13 cellular contexts compared by ENCODE assay signal in genomic region chr6:73513496-73513854, GRCh38. TPM values are rescaled to one million over a fixed set of nuclear protein-coding genes. Genes with fewer than 3 reads are reported as not detected.
DNase-seq lines count a peak whose midpoint lies in the region; ATAC-seq and TF ChIP-seq lines count a peak whose summit lies in the region.
"Had no signal": no experiment of that assay in that cellular context is flagged by ENCODE, and none has a peak within 500 bp of the region (broad histone marks: within the 10 kb centered on the region; RNA-seq: fewer than 3 reads in every experiment).

No MANE protein-coding gene starts in this region.

- POLR2A ChIA-PET in MCF 10A (lab: Yijun Ruan, JAX) (interaction anchor here (0.5 to 12.5 kb wide), 22 partner anchors 8 to 183 kb away, joined by 3 to 196 read pairs (median 5); partner anchors contain the start of genes CD109, EEF1A1, MTO1 and SLC17A5), PC-9 (lab: Charles Lee; ENCODE audit: unreplicated experiment) (interaction anchor here (0.6 to 1.5 kb wide), 11 partner anchors 10 to 139 kb away, joined by 3 to 13 read pairs (median 3); no protein-coding TSS in a partner anchor), GM10248 (lab: Yijun Ruan, JAX) (interaction anchor here (0.6 to 2.0 kb wide), 11 partner anchors 8 to 139 kb away, joined by 3 to 23 read pairs (median 5); partner anchors contain the start of genes CGAS, EEF1A1 and MTO1)

- no peak overlapping the region for H3K4me3 Mint-ChIP-seq in MCF 10A (ENCODE audit: unreplicated experiment)
- no peak overlapping the region for H3K4me3 Mint-ChIP-seq in stimulated activated naive CD8-positive, alpha-beta T cell treated with anti-CD3 and anti-CD28 coated beads, Interleukin-15, amount 100 ng/mL, for 72 hours

- no peak overlapping the region for H3K9ac ChIP-seq in mammary epithelial cell (ENCODE audit: insufficient read depth, low read length)

- H3K27me3 ChIP-seq in mammary epithelial cell (ENCODE audit: insufficient read depth, low read length) (no peaks in the 10 kb centered on the region), PC-9 (ENCODE audit: insufficient read depth, low read depth) (no peaks in the 10 kb centered on the region)
- H3K27me3 ChIP-seq: heart right ventricle had no signal

- H2AFZ ChIP-seq in mammary epithelial cell (ENCODE audit: low read depth, low read length): no peak overlapping the region
- no peak overlapping the region for H2AFZ ChIP-seq in PC-9

- H3K4me1 ChIP-seq in mammary epithelial cell (ENCODE audit: insufficient read depth, low read length): no peaks in the 10 kb centered on the region
- peaks cover 15% of the 10 kb centered on the region; the same call in 1 of the 2 replicates for H3K4me1 ChIP-seq in PC-9 (replicated peaks; ENCODE audit: insufficient read depth)

- no peaks in the 10 kb centered on the region for H3K9me3 ChIP-seq in mammary epithelial cell (replicated peaks; ENCODE audit: insufficient read depth, low read length)
- H3K9me3 ChIP-seq in PC-9 (ENCODE audit: insufficient read depth, low read depth): no peaks in the 10 kb centered on the region
- H3K9me3 ChIP-seq: heart right ventricle, thoracic aorta had no signal

- no peaks in the 10 kb centered on the region for H3K27me3 Mint-ChIP-seq in MCF 10A (ENCODE audit: insufficient read depth, unreplicated experiment)
- H3K27me3 Mint-ChIP-seq in stimulated activated naive CD8-positive, alpha-beta T cell treated with anti-CD3 and anti-CD28 coated beads, Interleukin-15, amount 100 ng/mL, for 72 hours: no peaks in the 10 kb centered on the region

- H3K36me3 Mint-ChIP-seq in MCF 10A (ENCODE audit: insufficient read depth, unreplicated experiment): peaks cover 68% of the 10 kb centered on the region

- no peak for DNase-seq in MCF 10A (ENCODE audit: unreplicated experiment)
- no peak for DNase-seq in mammary epithelial cell
- peak in 1 of 2 experiments; percentile 43 for DNase-seq in PC-9
- peak; percentile 29 for DNase-seq in epithelial cell of esophagus (ENCODE audit: low read depth)
- no peak for DNase-seq in stimulated activated naive CD8-positive, alpha-beta T cell treated with anti-CD3 and anti-CD28 coated beads, Interleukin-15, amount 100 ng/mL, for 72 hours
- DNase-seq in GM10248 (ENCODE audit: extremely low spot score): no peak
- no peak for DNase-seq in CD1c-positive myeloid dendritic cell (ENCODE audit: extremely low spot score)
- DNase-seq: cortex of kidney, heart right ventricle, NCI-H146 had no signal

- no peaks in the 10 kb centered on the region for H3K9me2 ChIP-seq in PC-9 (ENCODE audit: insufficient read depth)

- no TSS peak for BruUV-seq in MCF 10A (replicated peaks; lab: Mats Ljungman, UMichigan)
- BruUV-seq in mammary epithelial cell (replicated peaks; lab: Mats Ljungman, UMichigan): no TSS peak
- BruUV-seq in PC-9 (replicated peaks; lab: Mats Ljungman, UMichigan): no TSS peak

- H3K36me3 ChIP-seq in mammary epithelial cell (ENCODE audit: insufficient read depth, low read length) (peaks cover 25% of the 10 kb centered on the region), PC-9 (ENCODE audit: low read depth) (peaks cover 19% of the 10 kb centered on the region)

- in situ Hi-C loops in mammary epithelial cell (cut with MboI; ENCODE audit: low sequenced_read_pairs in 2 of 2): loop anchor here in 1 of 2 donors (25.0 kb wide), 1 partner anchor 99 kb away; no protein-coding TSS in a partner anchor

- H3K79me2 ChIP-seq in mammary epithelial cell (ENCODE audit: insufficient read depth, low read length) (peaks cover 20% of the 10 kb centered on the region), PC-9 (ENCODE audit: low read depth) (peaks cover 20% of the 10 kb centered on the region)

- 66% methylated on average over 3 of the region's 3 CpGs for WGBS in mammary epithelial cell (ENCODE audit: low coverage, missing lambda C conversion rate)

- TF ChIP-seq CTCF in MCF 10A (IDR thresholded peaks at IDR 0.05; ENCODE audit: unreplicated experiment) (no peak), mammary epithelial cell (conservative IDR thresholded peaks at IDR 0.05 in 1 of 2, IDR thresholded peaks at IDR 0.05 in 1 of 2; ENCODE audit: extremely low read depth in 1 of 2, insufficient read depth in 1 of 2, low read depth in 1 of 2, low read length in 2 of 2) (no peak), PC-9 (conservative IDR thresholded peaks at IDR 0.05) (no peak), epithelial cell of esophagus (IDR thresholded peaks at IDR 0.05; ENCODE audit: insufficient read depth, low read depth, low read length, missing control alignments) (no peak), GM10248 (IDR thresholded peaks at IDR 0.05; ENCODE audit: control extremely low read depth, extremely low read depth, low read depth, missing control alignments) (no peak)

- peaks cover 12% of the 10 kb centered on the region for H3K4me1 Mint-ChIP-seq in MCF 10A (ENCODE audit: insufficient read depth, unreplicated experiment)
- H3K4me1 Mint-ChIP-seq in stimulated activated naive CD8-positive, alpha-beta T cell treated with anti-CD3 and anti-CD28 coated beads, Interleukin-15, amount 100 ng/mL, for 72 hours: peaks cover 35% of the 10 kb centered on the region

- dilution Hi-C loops in mammary epithelial cell (cut with HindIII; ENCODE audit: low sequenced_read_pairs): loop anchor here (10.0 kb wide), 2 partner anchors 91 to 141 kb away; partner anchors contain the start of gene SLC17A5

- H4K20me1 ChIP-seq in mammary epithelial cell (ENCODE audit: insufficient read depth, low read length) (peaks cover 16% of the 10 kb centered on the region), PC-9 (ENCODE audit: insufficient read depth) (peaks cover 49% of the 10 kb centered on the region)

- CTCF ChIA-PET in MCF 10A (lab: Yijun Ruan, JAX): interaction anchor here (0.7 to 6.5 kb wide), 11 partner anchors 31 to 163 kb away, joined by 3 to 108 read pairs (median 4); no protein-coding TSS in a partner anchor
- CTCF ChIA-PET in mammary epithelial cell (lab: Charles Lee; ENCODE audit: low non-redundant PET): no interaction called here
- CTCF ChIA-PET in PC-9 (lab: Charles Lee): interaction anchor here (0.6 to 1.4 kb wide), 5 partner anchors 66 to 196 kb away, joined by 3 to 20 read pairs (median 4); no protein-coding TSS in a partner anchor
- CTCF ChIA-PET in GM10248 (lab: Yijun Ruan, JAX): interaction anchor here (0.8 to 4.7 kb wide), 8 partner anchors 17 to 139 kb away, joined by 3 to 53 read pairs (median 7); no protein-coding TSS in a partner anchor

- peak; percentile 6 for ATAC-seq in stimulated activated naive CD8-positive, alpha-beta T cell treated with anti-CD3 and anti-CD28 coated beads, Interleukin-15, amount 100 ng/mL, for 72 hours
- ATAC-seq in GM19023 (IDR thresholded peaks at IDR 0.05; ENCODE audit: unreplicated experiment): no peak

- H3K27ac ChIP-seq in mammary epithelial cell (ENCODE audit: insufficient read depth, low read depth, low read length): no peak overlapping the region
- peak overlapping the region; percentile 2; the same call in 1 of the 2 replicates for H3K27ac ChIP-seq in PC-9
- H3K27ac ChIP-seq: C4-2B, heart right ventricle, thoracic aorta had no signal

- no peak overlapping the region for H3K4me3 ChIP-seq in mammary epithelial cell (replicated peaks in 1 of 3; ENCODE audit: insufficient read depth in 1 of 3, low read depth in 2 of 3, low read length in 3 of 3)
- no peak overlapping the region for H3K4me3 ChIP-seq in PC-9
- no peak overlapping the region for H3K4me3 ChIP-seq in epithelial cell of esophagus (ENCODE audit: low read length)
- H3K4me3 ChIP-seq: heart right ventricle, thoracic aorta had no signal

- peak overlapping the region; percentile 63 for H3K27ac Mint-ChIP-seq in MCF 10A (ENCODE audit: low read depth, unreplicated experiment)
- peak overlapping the region in 1 of 2 donors; percentile 1 for H3K27ac Mint-ChIP-seq in stimulated activated naive CD8-positive, alpha-beta T cell treated with anti-CD3 and anti-CD28 coated beads, Interleukin-15, amount 100 ng/mL, for 72 hours

- H3F3A ChIP-seq in PC-9 (ENCODE audit: insufficient read depth, low read depth): peaks cover 71% of the 10 kb centered on the region

- H3K9me3 Mint-ChIP-seq in MCF 10A (ENCODE audit: unreplicated experiment): no peaks in the 10 kb centered on the region
- H3K9me3 Mint-ChIP-seq in stimulated activated naive CD8-positive, alpha-beta T cell treated with anti-CD3 and anti-CD28 coated beads, Interleukin-15, amount 100 ng/mL, for 72 hours: no peaks in the 10 kb centered on the region

- no peak overlapping the region for H3K4me2 ChIP-seq in mammary epithelial cell (ENCODE audit: insufficient read depth, low read depth, low read length)
- H3K4me2 ChIP-seq in PC-9: no peak overlapping the region

- intact Hi-C loops in MCF 10A (cut with micrococcal nuclease): no loop called here
- intact Hi-C loops in mammary epithelial cell (cut with micrococcal nuclease): loop anchor here (2.0 kb wide), 1 partner anchor 139 kb away; the partner anchor contains the start of gene SLC17A5
- intact Hi-C loops in PC-9 (cut with micrococcal nuclease; ENCODE audit: unreplicated experiment): no loop called here

RNA-seq across cellular contexts. Expression of gene EEF1A1, which starts 7.4 kb away (rescaled TPM):
- total RNA-seq in MCF 10A (2022) (13,507 and 14,346 TPM in 2 replicates), mammary epithelial cell (over 10,000 TPM in 1 of 2 donors, 1,000 to 10,000 TPM in 1; 7,332 to 17,769 TPM), PC-9 (2021) (10,581 and 12,059 TPM in 2 replicates)
- polyA plus RNA-seq in mammary epithelial cell: 9,911 TPM
- 7,532 TPM for polyA minus RNA-seq in mammary epithelial cell

RNA-seq across cellular contexts. Expression of gene MTO1, which starts 51.9 kb away (rescaled TPM):
- total RNA-seq in MCF 10A (2022) (50.8 and 51.4 TPM in 2 replicates), mammary epithelial cell (10 to 100 TPM; 30.9 to 41.8 TPM), PC-9 (2021) (27.2 and 29.3 TPM in 2 replicates)
- polyA plus RNA-seq in mammary epithelial cell: 24.7 TPM
- 29.0 TPM for polyA minus RNA-seq in mammary epithelial cell
